ENCODE assay signal across 20 cellular contexts in the genomic region with DNA sequence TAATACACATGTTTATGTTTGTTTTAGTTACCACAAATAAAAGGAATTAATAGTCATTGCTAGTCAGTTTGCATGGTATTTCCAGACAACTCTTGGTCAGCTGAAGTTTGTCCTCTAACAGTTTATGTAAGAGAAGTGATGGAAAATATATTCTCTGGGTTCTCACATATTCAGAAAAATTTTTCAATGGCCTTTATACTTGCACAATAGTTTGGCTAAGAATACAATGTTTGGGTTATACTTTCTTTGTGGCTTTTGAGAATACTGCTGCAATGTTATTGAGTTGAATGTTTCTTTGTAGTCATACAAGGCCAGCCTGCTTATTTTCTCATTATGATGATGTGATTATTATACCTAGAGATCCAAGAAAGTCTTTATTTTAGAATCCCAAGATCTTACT.
DNase-seq lines count a peak whose midpoint lies in the region; ATAC-seq and TF ChIP-seq lines count a peak whose summit lies in the region.
"Had no signal": no experiment of that assay in that cellular context is flagged by ENCODE, and none has a peak within 500 bp of the region (broad histone marks: within the 10 kb centered on the region; RNA-seq: fewer than 3 reads in every experiment).

No MANE protein-coding gene starts in this region.

- H3K4me3 ChIP-seq in SK-N-SH (ENCODE audit: low read depth in 2 of 2, low read length in 1 of 2) (no peak overlapping the region), coronary artery (no peak overlapping the region)
- H3K4me3 ChIP-seq: GM12878 had no signal

- TF ChIP-seq CTCF in SK-N-SH (IDR thresholded peaks at IDR 0.05) (no peak), coronary artery (IDR thresholded peaks at IDR 0.05) (no peak), mesothelial cell of epicardium (IDR thresholded peaks at IDR 0.05; ENCODE audit: unreplicated experiment) (no peak), GM13977 (IDR thresholded peaks at IDR 0.05; ENCODE audit: extremely low read depth, insufficient read depth, missing control alignments) (no peak)

- H3F3A ChIP-seq in SK-N-SH (replicated peaks; ENCODE audit: insufficient read depth), result no peaks in the 10 kb centered on the region

- no peak for TF ChIP-seq RAD21 in SK-N-SH (IDR thresholded peaks at IDR 0.05; ENCODE audit: low read length)

- no peak for ATAC-seq in SK-N-SH treated with all-trans-retinoic acid at 6 μM for 48 hours
- ATAC-seq: GM12878 had no signal

- H3K9me2 ChIP-seq in SK-N-SH, result no peaks in the 10 kb centered on the region

- H3K27me3 Mint-ChIP-seq in mesothelial cell of epicardium (ENCODE audit: low read depth), result no peaks in the 10 kb centered on the region

- POLR2A ChIA-PET in SK-N-SH (lab: Yijun Ruan, JAX), result no interaction called here

- H3K36me3 ChIP-seq in SK-N-SH (replicated peaks in 1 of 2; ENCODE audit: control insufficient read depth in 1 of 2, insufficient read depth in 2 of 2, low read length in 1 of 2), result no peaks in the 10 kb centered on the region

- no peak overlapping the region for H3K27ac Mint-ChIP-seq in mesothelial cell of epicardium

- H3K27me3 ChIP-seq in SK-N-SH (ENCODE audit: insufficient read depth), result no peaks in the 10 kb centered on the region

- H3K4me1 Mint-ChIP-seq in mesothelial cell of epicardium, result peaks cover 9% of the 10 kb centered on the region

- H3K4me3 Mint-ChIP-seq in mesothelial cell of epicardium, result no peak overlapping the region

- H3K79me2 ChIP-seq in SK-N-SH (ENCODE audit: insufficient read depth), result no peaks in the 10 kb centered on the region

- no peak overlapping the region for H3K9ac ChIP-seq in SK-N-SH

- 0 out of 2 replicates have a peak overlapping the region, but pooled peaks have one; percentile 9 for H2AFZ ChIP-seq in SK-N-SH (ENCODE audit: low read depth)

- no peaks in the 10 kb centered on the region for H3K9me3 ChIP-seq in SK-N-SH

- H4K20me1 ChIP-seq in SK-N-SH (ENCODE audit: insufficient read depth), result no peaks in the 10 kb centered on the region

- H3K27ac ChIP-seq in SK-N-SH (ENCODE audit: low read depth in 2 of 2, low read length in 1 of 2) (no peak overlapping the region), coronary artery (no peak overlapping the region)

- DNase-seq in SK-N-SH (no peak), dedifferentiated amniotic fluid mesenchymal stem cell (ENCODE audit: extremely low spot score) (peak; percentile 57), foreskin melanocyte (peak; percentile 77), coronary artery (ENCODE audit: low spot score) (no peak), mesothelial cell of epicardium (ENCODE audit: low spot score in 2 of 2, unreplicated experiment in 2 of 2) (no peak), SIG-M5 treated with dmso at 0.1 percent for 504 hours (lab: John Stamatoyannopoulos, UW; ENCODE audit: unreplicated experiment) (no peak), GM13977 (ENCODE audit: low spot score) (no peak)
- DNase-seq: 8988T, C1 segment of cervical spinal cord, DND-41, H7, KBM-7, NCI-H1092, NCI-H1694 treated with DMSO at 0.1 percent for 48 hours, NCI-H2107, NCI-H2227 treated with DMSO at 0.1 percent for 48 hours, NCI-H524 treated with DMSO at 0.1 percent for 48 hours, Right ventricle myocardium superior had no signal

- H3K36me3 Mint-ChIP-seq in mesothelial cell of epicardium, result no peaks in the 10 kb centered on the region

- peaks cover 0 to 6% of the 10 kb centered on the region in 2 experiments; a peak in 1 of 4 replicates for H3K4me1 ChIP-seq in SK-N-SH (ENCODE audit: control insufficient read depth in 1 of 2, insufficient read depth in 2 of 2, low read depth in 1 of 2, low read length in 1 of 2)

- no peak overlapping the region for H3K4me2 ChIP-seq in SK-N-SH

- H3K9me3 Mint-ChIP-seq in mesothelial cell of epicardium, result no peaks in the 10 kb centered on the region

- TF ChIP-seq EP300 in SK-N-SH (IDR thresholded peaks at IDR 0.05; ENCODE audit: borderline replicate concordance in 1 of 2, low read depth in 1 of 2, low read length in 1 of 2), result no peak

- in situ Hi-C loops in GM13977 (cut with MboI; ENCODE audit: low pct_unique_long_range_greater_than_20kb, low sequenced_read_pairs, unreplicated experiment), result no loop called here

- CTCF ChIA-PET in SK-N-SH (lab: Yijun Ruan, JAX), result interaction anchor here (0.9 kb wide), 1 partner anchor 12 kb away, joined by 3 read pairs; no protein-coding TSS in a partner anchor

TF ChIP-seq in SK-N-SH, 30 proteins besides CTCF, POLR2A, EP300 and RAD21:
- no peak for TF ChIP-seq EZH2phosphoT487 (IDR thresholded peaks at IDR 0.05; ENCODE audit: borderline replicate concordance, low read depth)
- TF ChIP-seq, protein P1, sequence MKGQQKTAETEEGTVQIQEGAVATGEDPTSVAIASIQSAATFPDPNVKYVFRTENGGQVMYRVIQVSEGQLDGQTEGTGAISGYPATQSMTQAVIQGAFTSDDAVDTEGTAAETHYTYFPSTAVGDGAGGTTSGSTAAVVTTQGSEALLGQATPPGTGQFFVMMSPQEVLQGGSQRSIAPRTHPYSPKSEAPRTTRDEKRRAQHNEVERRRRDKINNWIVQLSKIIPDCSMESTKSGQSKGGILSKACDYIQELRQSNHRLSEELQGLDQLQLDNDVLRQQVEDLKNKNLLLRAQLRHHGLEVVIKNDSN (IDR thresholded peaks at IDR 0.05; ENCODE audit: borderline replicate concordance, low read depth), result no peak
- no peak for TF ChIP-seq CHD2 (IDR thresholded peaks at IDR 0.05; ENCODE audit: low read length, partially characterized antibody)
- no peak for TF ChIP-seq POLR2AphosphoS5 (IDR thresholded peaks at IDR 0.05; ENCODE audit: low read depth, low read length)
- no peak for TF ChIP-seq NFIC (IDR thresholded peaks at IDR 0.05; ENCODE audit: borderline replicate concordance)
- no peak for TF ChIP-seq FOXM1 (IDR thresholded peaks at IDR 0.05; ENCODE audit: low read depth)
- TF ChIP-seq GATA2 (CRISPR knock-in tag; IDR thresholded peaks at IDR 0.05), result no peak
- TF ChIP-seq, protein P2, sequence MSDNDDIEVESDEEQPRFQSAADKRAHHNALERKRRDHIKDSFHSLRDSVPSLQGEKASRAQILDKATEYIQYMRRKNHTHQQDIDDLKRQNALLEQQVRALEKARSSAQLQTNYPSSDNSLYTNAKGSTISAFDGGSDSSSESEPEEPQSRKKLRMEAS (IDR thresholded peaks at IDR 0.05; ENCODE audit: low read depth), result no peak
- no peak for TF ChIP-seq SMC3 (IDR thresholded peaks at IDR 0.05; ENCODE audit: low read depth, low read length)
- TF ChIP-seq TAF1 (IDR thresholded peaks at IDR 0.05; ENCODE audit: borderline replicate concordance, low read depth, low read length), result no peak
- TF ChIP-seq RCOR1 (IDR thresholded peaks at IDR 0.05; ENCODE audit: low read length), result no peak
- TF ChIP-seq, protein P3, sequence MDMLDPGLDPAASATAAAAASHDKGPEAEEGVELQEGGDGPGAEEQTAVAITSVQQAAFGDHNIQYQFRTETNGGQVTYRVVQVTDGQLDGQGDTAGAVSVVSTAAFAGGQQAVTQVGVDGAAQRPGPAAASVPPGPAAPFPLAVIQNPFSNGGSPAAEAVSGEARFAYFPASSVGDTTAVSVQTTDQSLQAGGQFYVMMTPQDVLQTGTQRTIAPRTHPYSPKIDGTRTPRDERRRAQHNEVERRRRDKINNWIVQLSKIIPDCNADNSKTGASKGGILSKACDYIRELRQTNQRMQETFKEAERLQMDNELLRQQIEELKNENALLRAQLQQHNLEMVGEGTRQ (IDR thresholded peaks at IDR 0.05; ENCODE audit: borderline replicate concordance, low read depth, low read length), result no peak
- TF ChIP-seq SIN3A (IDR thresholded peaks at IDR 0.05; ENCODE audit: borderline replicate concordance, low read depth, low read length), result no peak
TF ChIP-seq in SK-N-SH: peak in this region for 0.

TF ChIP-seq in SK-N-SH treated with all-trans-retinoic acid at 6 μM for 48 hours, 23 proteins besides CTCF, POLR2A, EP300 and RAD21:
- TF ChIP-seq GLIS3 (CRISPR knock-in tag; IDR thresholded peaks at IDR 0.05), result no peak
- no peak for TF ChIP-seq RARB (CRISPR knock-in tag; IDR thresholded peaks at IDR 0.05)
- TF ChIP-seq PPARA (CRISPR knock-in tag; IDR thresholded peaks at IDR 0.05; ENCODE audit: borderline replicate concordance), result no peak
- TF ChIP-seq ZNF8 (CRISPR knock-in tag; IDR thresholded peaks at IDR 0.05), result no peak
- no peak for TF ChIP-seq ZFP30 (CRISPR knock-in tag; IDR thresholded peaks at IDR 0.05)
- TF ChIP-seq, protein P4, sequence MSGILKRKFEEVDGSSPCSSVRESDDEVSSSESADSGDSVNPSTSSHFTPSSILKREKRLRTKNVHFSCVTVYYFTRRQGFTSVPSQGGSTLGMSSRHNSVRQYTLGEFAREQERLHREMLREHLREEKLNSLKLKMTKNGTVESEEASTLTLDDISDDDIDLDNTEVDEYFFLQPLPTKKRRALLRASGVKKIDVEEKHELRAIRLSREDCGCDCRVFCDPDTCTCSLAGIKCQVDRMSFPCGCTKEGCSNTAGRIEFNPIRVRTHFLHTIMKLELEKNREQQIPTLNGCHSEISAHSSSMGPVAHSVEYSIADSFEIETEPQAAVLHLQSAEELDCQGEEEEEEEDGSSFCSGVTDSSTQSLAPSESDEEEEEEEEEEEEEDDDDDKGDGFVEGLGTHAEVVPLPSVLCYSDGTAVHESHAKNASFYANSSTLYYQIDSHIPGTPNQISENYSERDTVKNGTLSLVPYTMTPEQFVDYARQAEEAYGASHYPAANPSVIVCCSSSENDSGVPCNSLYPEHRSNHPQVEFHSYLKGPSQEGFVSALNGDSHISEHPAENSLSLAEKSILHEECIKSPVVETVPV (CRISPR knock-in tag; IDR thresholded peaks at IDR 0.05), result no peak
TF ChIP-seq in SK-N-SH treated with all-trans-retinoic acid at 6 μM for 48 hours: peak in this region for 0.

Comparison
In these comparisons a context has a peak if more than half of its experiments do, and no peak if none do; other contexts are left out.
1. DNase-seq: peak in dedifferentiated amniotic fluid mesenchymal stem cell (single experiment) and foreskin melanocyte (single experiment); none in SK-N-SH (single experiment), coronary artery (single experiment), mesothelial cell of epicardium (0 of 2), SIG-M5 treated with dmso at 0.1 percent for 504 hours (single experiment) and GM13977 (single experiment).